In genomic region chr18:48127546-48128105, GRCh38 we compare ENCODE assay signal across 31 cellular contexts.
"Had no signal": no experiment of that assay in that cellular context is flagged by ENCODE, and none has a peak within 500 bp of the region (broad histone marks: within the 10 kb centered on the region; RNA-seq: fewer than 3 reads in every experiment).

No MANE protein-coding gene starts in this region.

- H3K4me3 Mint-ChIP-seq: immature natural killer cell; naive thymus-derived CD4-positive, alpha-beta T cell; natural killer cell treated with Interleukin-12 subunit alpha and Interleukin-12 subunit beta and Interleukin-15 and Interleukin-18, amount 100 ng/mL, for 72 hours; neural crest cell; stimulated activated memory B cell treated with anti-CD40 and anti-IgM and Interleukin-4, amounts not matched to agents 10 μg/mL and 1 μg/mL and 100 μg/mL, for 72 hours; stimulated activated naive CD8-positive, alpha-beta T cell treated with anti-CD3 and anti-CD28 coated beads, Interleukin-15, amount 100 ng/mL, for 72 hours; type B pancreatic cell had no signal

- H3K27me3 Mint-ChIP-seq: type B pancreatic cell had no signal

- DNase-seq: hypothalamus; immature natural killer cell; kidney; left colon; left lung; mesendoderm; midbrain; mucosa of descending colon; naive thymus-derived CD4-positive, alpha-beta T cell; occipital lobe; retina; right cardiac atrium; sigmoid colon; small intestine; stimulated activated CD4-positive, alpha-beta T cell treated with anti-CD3 and anti-CD28 coated beads, Interleukin-1b, Interleukin-23, amount 100 ng/mL, for 48 hours; stimulated activated CD4-positive, alpha-beta T cell treated with anti-CD3 and anti-CD28 coated beads, Interleukin-2, amount 100 ng/mL, for 48 hours; stimulated activated CD4-positive, alpha-beta T cell treated with anti-CD3 and anti-CD28 coated beads, Interleukin-4, amount 100 ng/mL, for 4 hours; stimulated activated CD8-positive, alpha-beta memory T cell treated with anti-CD3 and anti-CD28 coated beads, Interleukin-4, amount 100 ng/mL, for 48 hours; stimulated activated naive CD4-positive, alpha-beta T cell treated with Interleukin-2 at 50 U/mL for 16 hours; stimulated activated naive CD8-positive, alpha-beta T cell treated with anti-CD3 and anti-CD28 coated beads, Interleukin-15, amount 100 ng/mL, for 72 hours; substantia nigra had no signal

- H3K36me3 ChIP-seq: heart left ventricle, left lung, neutrophil, prostate gland, sigmoid colon, tibial nerve had no signal

- H3K36me3 Mint-ChIP-seq: immature natural killer cell; naive thymus-derived CD4-positive, alpha-beta T cell; natural killer cell treated with Interleukin-12 subunit alpha and Interleukin-12 subunit beta and Interleukin-15 and Interleukin-18, amount 100 ng/mL, for 72 hours; stimulated activated memory B cell treated with anti-CD40 and anti-IgM and Interleukin-4, amounts not matched to agents 10 μg/mL and 1 μg/mL and 100 μg/mL, for 72 hours; type B pancreatic cell had no signal

- H3K9me3 ChIP-seq: heart left ventricle, left lung, mucosa of descending colon, neutrophil, prostate gland, sigmoid colon, tibial nerve, vagina had no signal

- H3K27ac ChIP-seq: heart left ventricle, left lung, neutrophil, prostate gland, sigmoid colon, tibial nerve, vagina had no signal

- H3K9me3 Mint-ChIP-seq: immature natural killer cell; naive thymus-derived CD4-positive, alpha-beta T cell; natural killer cell treated with Interleukin-12 subunit alpha and Interleukin-12 subunit beta and Interleukin-15 and Interleukin-18, amount 100 ng/mL, for 72 hours; neural crest cell; stimulated activated memory B cell treated with anti-CD40 and anti-IgM and Interleukin-4, amounts not matched to agents 10 μg/mL and 1 μg/mL and 100 μg/mL, for 72 hours; stimulated activated naive CD8-positive, alpha-beta T cell treated with anti-CD3 and anti-CD28 coated beads, Interleukin-15, amount 100 ng/mL, for 72 hours; type B pancreatic cell had no signal

- H3K4me1 Mint-ChIP-seq: immature natural killer cell; stimulated activated memory B cell treated with anti-CD40 and anti-IgM and Interleukin-4, amounts not matched to agents 10 μg/mL and 1 μg/mL and 100 μg/mL, for 72 hours had no signal

- H3K27ac Mint-ChIP-seq: immature natural killer cell; naive thymus-derived CD4-positive, alpha-beta T cell; natural killer cell treated with Interleukin-12 subunit alpha and Interleukin-12 subunit beta and Interleukin-15 and Interleukin-18, amount 100 ng/mL, for 72 hours; stimulated activated memory B cell treated with anti-CD40 and anti-IgM and Interleukin-4, amounts not matched to agents 10 μg/mL and 1 μg/mL and 100 μg/mL, for 72 hours had no signal

- H3K27me3 ChIP-seq: heart left ventricle, left lung, sigmoid colon, tibial nerve, vagina had no signal

- H3K4me3 ChIP-seq: heart left ventricle, left lung, lung, mucosa of descending colon, prostate gland, sigmoid colon, tibial nerve, vagina had no signal

- H3K4me1 ChIP-seq: left lung, sigmoid colon had no signal
